ENCODE assay signal across 9 cellular contexts in the genomic region with DNA sequence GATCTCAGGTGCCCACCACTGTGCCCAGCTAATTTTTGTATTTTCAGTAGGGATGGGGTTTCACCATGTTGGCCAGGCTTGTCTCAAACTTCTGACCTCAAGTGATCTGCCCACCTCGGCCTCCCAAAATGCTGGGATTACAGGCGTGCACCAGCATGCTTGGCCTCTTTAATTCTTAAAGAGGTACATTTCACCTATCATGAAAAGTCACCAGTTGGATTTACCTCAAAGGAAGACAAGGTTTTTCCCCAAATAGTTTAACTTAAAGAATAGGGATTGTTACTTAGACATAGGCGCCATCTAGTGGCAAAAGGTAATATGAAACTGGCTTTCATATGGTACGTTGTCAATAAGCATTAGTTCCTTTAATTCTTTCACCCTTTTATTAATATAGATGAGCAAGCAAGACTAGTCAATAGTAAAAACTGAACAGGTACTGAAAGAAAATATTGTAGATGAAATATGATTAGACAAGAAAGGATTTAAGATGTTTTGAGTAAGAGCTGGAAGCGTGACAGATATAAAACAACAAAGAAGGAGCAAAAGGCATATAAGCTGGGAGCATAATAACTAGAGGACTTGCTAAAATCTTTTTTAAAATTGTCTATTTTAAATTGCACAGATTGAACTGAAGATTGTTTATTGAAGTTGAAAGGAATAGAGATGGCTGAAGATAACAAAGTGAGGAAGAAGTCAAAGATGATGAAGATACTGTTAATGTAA. TPM values are rescaled to one million over a fixed set of nuclear protein-coding genes. Genes with fewer than 3 reads are reported as not detected.
DNase-seq lines count a peak whose midpoint lies in the region; ATAC-seq and TF ChIP-seq lines count a peak whose summit lies in the region.
"Had no signal": no experiment of that assay in that cellular context is flagged by ENCODE, and none has a peak within 500 bp of the region (broad histone marks: within the 10 kb centered on the region; RNA-seq: fewer than 3 reads in every experiment).

No MANE protein-coding gene starts in this region.

- POLR2A ChIA-PET in Caco-2 (lab: Charles Lee) = no interaction called here
- POLR2A ChIA-PET in activated CD8-positive, alpha-beta T cell treated with anti-CD3 and anti-CD28 coated beads, Interleukin-2, amount 10 ng/mL, durations not matched to agents 7 days and 5 days (lab: Charles Lee) = no interaction called here

- peaks cover 7% of the 10 kb centered on the region for H3K9me3 Mint-ChIP-seq in Caco-2 (ENCODE audit: unreplicated experiment)
- no peaks in the 10 kb centered on the region for H3K9me3 Mint-ChIP-seq in activated CD8-positive, alpha-beta T cell treated with anti-CD3 and anti-CD28 coated beads, Interleukin-2, amount 10 ng/mL, durations not matched to agents 7 days and 5 days (ENCODE audit: insufficient read depth)
- H3K9me3 Mint-ChIP-seq in stimulated activated naive B cell treated with anti-CD40 and anti-IgM and Interleukin-4, amounts not matched to agents 10 μg/mL and 1 μg/mL and 100 μg/mL, for 72 hours = no peaks in the 10 kb centered on the region
- no peaks in the 10 kb centered on the region for H3K9me3 Mint-ChIP-seq in activated naive CD4-positive, alpha-beta T cell treated with anti-CD3 and anti-CD28 coated beads, Interleukin-2, amount 10 ng/mL, durations not matched to agents 7 days and 5 days
- H3K9me3 Mint-ChIP-seq: activated T-cell treated with anti-CD3 and anti-CD28 coated beads, Interleukin-2, amount 50 U/mL, for 4 hours had no signal

- TF ChIP-seq CTCF in Caco-2 (IDR thresholded peaks at IDR 0.05; ENCODE audit: insufficient read depth in 1 of 2, low read depth in 1 of 2, low read length in 1 of 2, severe bottlenecking in 1 of 2, unreplicated experiment in 1 of 2) = peak; percentile 56 to 70

- no peaks in the 10 kb centered on the region for H3K36me3 ChIP-seq in Caco-2 (ENCODE audit: control insufficient read depth, insufficient read depth, low read length)

- peaks cover 3% of the 10 kb centered on the region for H3K27me3 Mint-ChIP-seq in Caco-2 (ENCODE audit: insufficient read depth, unreplicated experiment)
- peaks cover 23% of the 10 kb centered on the region for H3K27me3 Mint-ChIP-seq in activated CD8-positive, alpha-beta T cell treated with anti-CD3 and anti-CD28 coated beads, Interleukin-2, amount 10 ng/mL, durations not matched to agents 7 days and 5 days (ENCODE audit: low read depth)
- peaks cover 0 to 6% of the 10 kb centered on the region in 2 donors for H3K27me3 Mint-ChIP-seq in stimulated activated naive B cell treated with anti-CD40 and anti-IgM and Interleukin-4, amounts not matched to agents 10 μg/mL and 1 μg/mL and 100 μg/mL, for 72 hours
- peaks cover 14% of the 10 kb centered on the region for H3K27me3 Mint-ChIP-seq in activated naive CD4-positive, alpha-beta T cell treated with anti-CD3 and anti-CD28 coated beads, Interleukin-2, amount 10 ng/mL, durations not matched to agents 7 days and 5 days

- ATAC-seq in GM18519 (IDR thresholded peaks at IDR 0.05; ENCODE audit: low FRiP score, unreplicated experiment) (peak; percentile 78), HG03060 (IDR thresholded peaks at IDR 0.05; ENCODE audit: low read depth, unreplicated experiment) (peak; percentile 68)
- ATAC-seq in activated CD8-positive, alpha-beta T cell treated with anti-CD3 and anti-CD28 coated beads, Interleukin-2, amount 10 ng/mL, durations not matched to agents 7 days and 5 days = peak; percentile 65
- peak; percentile 39 to 62 for ATAC-seq in stimulated activated naive B cell treated with anti-CD40 and anti-IgM and Interleukin-4, amounts not matched to agents 10 μg/mL and 1 μg/mL and 100 μg/mL, for 72 hours (replicated peaks)

- no peaks in the 10 kb centered on the region for H3K36me3 Mint-ChIP-seq in Caco-2 (ENCODE audit: insufficient read depth, unreplicated experiment)
- H3K36me3 Mint-ChIP-seq in activated CD8-positive, alpha-beta T cell treated with anti-CD3 and anti-CD28 coated beads, Interleukin-2, amount 10 ng/mL, durations not matched to agents 7 days and 5 days (ENCODE audit: low read depth) = no peaks in the 10 kb centered on the region
- no peaks in the 10 kb centered on the region for H3K36me3 Mint-ChIP-seq in stimulated activated naive B cell treated with anti-CD40 and anti-IgM and Interleukin-4, amounts not matched to agents 10 μg/mL and 1 μg/mL and 100 μg/mL, for 72 hours
- H3K36me3 Mint-ChIP-seq in activated naive CD4-positive, alpha-beta T cell treated with anti-CD3 and anti-CD28 coated beads, Interleukin-2, amount 10 ng/mL, durations not matched to agents 7 days and 5 days = no peaks in the 10 kb centered on the region

- no peak overlapping the region for H3K27ac Mint-ChIP-seq in Caco-2 (ENCODE audit: unreplicated experiment)
- no peak overlapping the region for H3K27ac Mint-ChIP-seq in activated CD8-positive, alpha-beta T cell treated with anti-CD3 and anti-CD28 coated beads, Interleukin-2, amount 10 ng/mL, durations not matched to agents 7 days and 5 days
- no peak overlapping the region for H3K27ac Mint-ChIP-seq in stimulated activated naive B cell treated with anti-CD40 and anti-IgM and Interleukin-4, amounts not matched to agents 10 μg/mL and 1 μg/mL and 100 μg/mL, for 72 hours
- H3K27ac Mint-ChIP-seq in activated naive CD4-positive, alpha-beta T cell treated with anti-CD3 and anti-CD28 coated beads, Interleukin-2, amount 10 ng/mL, durations not matched to agents 7 days and 5 days = no peak overlapping the region

- H3K4me1 ChIP-seq in Caco-2 = no peaks in the 10 kb centered on the region

- H3K4me3 Mint-ChIP-seq in Caco-2 (ENCODE audit: unreplicated experiment) = no peak overlapping the region
- no peak overlapping the region for H3K4me3 Mint-ChIP-seq in activated CD8-positive, alpha-beta T cell treated with anti-CD3 and anti-CD28 coated beads, Interleukin-2, amount 10 ng/mL, durations not matched to agents 7 days and 5 days
- no peak overlapping the region for H3K4me3 Mint-ChIP-seq in stimulated activated naive B cell treated with anti-CD40 and anti-IgM and Interleukin-4, amounts not matched to agents 10 μg/mL and 1 μg/mL and 100 μg/mL, for 72 hours
- no peak overlapping the region for H3K4me3 Mint-ChIP-seq in activated naive CD4-positive, alpha-beta T cell treated with anti-CD3 and anti-CD28 coated beads, Interleukin-2, amount 10 ng/mL, durations not matched to agents 7 days and 5 days
- H3K4me3 Mint-ChIP-seq: activated T-cell treated with anti-CD3 and anti-CD28 coated beads, Interleukin-2, amount 50 U/mL, for 4 hours had no signal

- CTCF ChIA-PET in Caco-2 (lab: Charles Lee) = interaction anchor here (0.7 kb wide), 1 partner anchor 8 kb away, joined by 4 read pairs; no protein-coding TSS in a partner anchor
- CTCF ChIA-PET in activated CD8-positive, alpha-beta T cell treated with anti-CD3 and anti-CD28 coated beads, Interleukin-2, amount 10 ng/mL, durations not matched to agents 7 days and 5 days (lab: Charles Lee) = interaction anchor here (0.7 to 2.9 kb wide), 23 partner anchors 9 to 940 kb away, joined by 3 to 18 read pairs (median 4); a partner anchor contains a TSS
- CTCF ChIA-PET in activated naive CD4-positive, alpha-beta T cell treated with anti-CD3 and anti-CD28 coated beads, Interleukin-2, amount 10 ng/mL, durations not matched to agents 7 days and 5 days (lab: Charles Lee) = interaction anchor here (0.5 to 4.4 kb wide), 15 partner anchors 9 to 853 kb away, joined by 3 to 41 read pairs (median 3); no protein-coding TSS in a partner anchor

- no TSS peak for BruUV-seq in Caco-2 (replicated peaks; lab: Mats Ljungman, UMichigan)

- H3K4me1 Mint-ChIP-seq in Caco-2 (ENCODE audit: low read depth, unreplicated experiment) = no peaks in the 10 kb centered on the region
- H3K4me1 Mint-ChIP-seq in activated CD8-positive, alpha-beta T cell treated with anti-CD3 and anti-CD28 coated beads, Interleukin-2, amount 10 ng/mL, durations not matched to agents 7 days and 5 days (ENCODE audit: low read depth) = peaks cover 3% of the 10 kb centered on the region
- H3K4me1 Mint-ChIP-seq in stimulated activated naive B cell treated with anti-CD40 and anti-IgM and Interleukin-4, amounts not matched to agents 10 μg/mL and 1 μg/mL and 100 μg/mL, for 72 hours = peaks cover 0 to 6% of the 10 kb centered on the region in 2 donors
- H3K4me1 Mint-ChIP-seq in activated naive CD4-positive, alpha-beta T cell treated with anti-CD3 and anti-CD28 coated beads, Interleukin-2, amount 10 ng/mL, durations not matched to agents 7 days and 5 days = no peaks in the 10 kb centered on the region

- intact Hi-C loops in Caco-2 (cut with micrococcal nuclease; ENCODE audit: unreplicated experiment) = loop anchor here (1.0 to 5.0 kb wide), 3 partner anchors 22 to 50 kb away; no protein-coding TSS in a partner anchor

- H3K27me3 ChIP-seq in Caco-2 (replicated peaks; ENCODE audit: control insufficient read depth, insufficient read depth, low read length) = no peaks in the 10 kb centered on the region

- H3K4me3 ChIP-seq in Caco-2 (ENCODE audit: low read depth, low read length) = no peak overlapping the region

- H3K9me3 ChIP-seq in Caco-2 = 0 out of 2 replicates have a peak, but pooled peaks cover 4% of the 10 kb centered on the region

- peak in 1 of 2 experiments; percentile 66 for DNase-seq in Caco-2
- peak; percentile 23 for DNase-seq in NCI-H2107 (lab: John Stamatoyannopoulos, UW)
- DNase-seq in activated CD8-positive, alpha-beta T cell treated with anti-CD3 and anti-CD28 coated beads, Interleukin-2, amount 10 ng/mL, durations not matched to agents 7 days and 5 days = peak; percentile 55
- peak; percentile 4 for DNase-seq in hepatic stellate cell (ENCODE audit: low spot score)
- no peak for DNase-seq in stimulated activated naive B cell treated with anti-CD40 and anti-IgM and Interleukin-4, amounts not matched to agents 10 μg/mL and 1 μg/mL and 100 μg/mL, for 72 hours
- no peak for DNase-seq in activated naive CD4-positive, alpha-beta T cell treated with anti-CD3 and anti-CD28 coated beads, Interleukin-2, amount 10 ng/mL, durations not matched to agents 7 days and 5 days
- DNase-seq: activated T-cell treated with anti-CD3 and anti-CD28 coated beads, Interleukin-2, amount 50 U/mL, for 4 hours had no signal

RNA-seq across cellular contexts. Expression of a gene that starts 35.0 kb away (rescaled TPM):
- total RNA-seq in Caco-2 (2022) = 81.1 and 85.3 TPM in 2 replicates
- total RNA-seq in activated CD8-positive, alpha-beta T cell treated with anti-CD3 and anti-CD28 coated beads, Interleukin-2, amount 10 ng/mL, durations not matched to agents 7 days and 5 days = 10 to 100 TPM; 68.3 to 72.2 TPM

Comparison
In these comparisons a context has a peak if more than half of its experiments do, and no peak if none do; other contexts are left out.
1. DNase-seq: peak in NCI-H2107 (single experiment), activated CD8-positive, alpha-beta T cell treated with anti-CD3 and anti-CD28 coated beads, Interleukin-2, amount 10 ng/mL, durations not matched to agents 7 days and 5 days (single experiment) and hepatic stellate cell (single experiment); none in stimulated activated naive B cell treated with anti-CD40 and anti-IgM and Interleukin-4, amounts not matched to agents 10 μg/mL and 1 μg/mL and 100 μg/mL, for 72 hours (single experiment) and activated naive CD4-positive, alpha-beta T cell treated with anti-CD3 and anti-CD28 coated beads, Interleukin-2, amount 10 ng/mL, durations not matched to agents 7 days and 5 days (single experiment).
2. Peak in every context shown above with its lines, with median percentiles within 50 percentile points of each other: ATAC-seq.